22 cellular contexts compared by ENCODE assay signal in the genomic region with DNA sequence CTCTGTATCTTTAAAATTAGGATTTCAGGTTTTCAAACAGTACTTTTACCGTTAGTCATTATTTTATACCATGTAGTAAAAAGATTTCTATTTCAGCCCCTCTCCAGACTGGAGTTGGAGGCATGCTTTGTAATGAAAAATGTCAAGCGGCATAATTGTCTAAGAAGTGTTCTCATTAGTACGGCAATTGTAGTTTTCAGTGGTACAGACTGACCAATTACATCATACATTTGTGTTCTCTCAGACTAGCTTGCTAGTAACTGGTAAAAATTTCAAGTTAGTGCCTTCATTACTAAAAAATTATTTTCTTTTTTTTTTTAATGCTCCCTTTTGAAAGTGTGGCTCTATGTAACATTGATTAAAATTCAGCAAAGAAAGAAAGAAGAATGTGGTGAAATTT. TPM values are rescaled to one million over a fixed set of nuclear protein-coding genes. Genes with fewer than 3 reads are reported as not detected.
"Had no signal": no experiment of that assay in that cellular context is flagged by ENCODE, and none has a peak within 500 bp of the region (broad histone marks: within the 10 kb centered on the region; RNA-seq: fewer than 3 reads in every experiment).

No MANE protein-coding gene starts in this region.

- H3K4me3 ChIP-seq: MG63 had no signal

- DNase-seq: activated B cell treated with CpG ODN at 0.5 μM for 24 hours; activated CD4-positive, alpha-beta memory T cell treated with anti-CD3 and anti-CD28 coated beads for 36 hours; activated CD4-positive, alpha-beta T cell treated with anti-CD3 and anti-CD28 coated beads, Interleukin-2, amount 10 ng/mL, durations not matched to agents 7 days and 5 days; activated CD8-positive, alpha-beta memory T cell treated with anti-CD3 and anti-CD28 coated beads for 24 hours; activated gamma-delta T cell treated with Interleukin-2 at 50 U/mL for 16 hours; activated naive CD4-positive, alpha-beta T cell treated with anti-CD3 and anti-CD28 coated beads, Interleukin-2, amount 10 ng/mL, durations not matched to agents 7 days and 5 days; activated naive CD8-positive, alpha-beta T cell treated with anti-CD3 and anti-CD28 coated beads for 36 hours; activated T-cell treated with anti-CD3 and anti-CD28 coated beads, Interleukin-2, amount 50 U/mL, for 4 hours; MG63; MV-4-11; NCI-H1092 treated with DMSO at 0.1 percent for 48 hours; NCI-H1417 treated with DMSO at 0.1 percent for 48 hours; NCI-H1694; NCI-H2029; NCI-H345; NCI-H510A; NCI-H69; NK-92 treated with Interleukin-12 subunit alpha and Interleukin-12 subunit beta, amount 100 ng/mL, for 24 hours; SHP77 treated with DMSO at 0.1 percent for 48 hours; T-helper 2 cell; T1000 had no signal

- H3K9me3 Mint-ChIP-seq: activated B cell treated with CpG ODN at 0.5 μM for 24 hours; activated CD4-positive, alpha-beta memory T cell treated with anti-CD3 and anti-CD28 coated beads for 36 hours; activated CD4-positive, alpha-beta T cell treated with anti-CD3 and anti-CD28 coated beads, Interleukin-2, amount 10 ng/mL, durations not matched to agents 7 days and 5 days; activated naive CD4-positive, alpha-beta T cell treated with anti-CD3 and anti-CD28 coated beads, Interleukin-2, amount 10 ng/mL, durations not matched to agents 7 days and 5 days; activated naive CD8-positive, alpha-beta T cell treated with anti-CD3 and anti-CD28 coated beads for 36 hours; activated T-cell treated with anti-CD3 and anti-CD28 coated beads, Interleukin-2, amount 50 U/mL, for 4 hours had no signal

- H3K27ac Mint-ChIP-seq: activated B cell treated with CpG ODN at 0.5 μM for 24 hours; activated CD4-positive, alpha-beta memory T cell treated with anti-CD3 and anti-CD28 coated beads for 36 hours; activated CD4-positive, alpha-beta T cell treated with anti-CD3 and anti-CD28 coated beads, Interleukin-2, amount 10 ng/mL, durations not matched to agents 7 days and 5 days; activated naive CD4-positive, alpha-beta T cell treated with anti-CD3 and anti-CD28 coated beads, Interleukin-2, amount 10 ng/mL, durations not matched to agents 7 days and 5 days; activated naive CD8-positive, alpha-beta T cell treated with anti-CD3 and anti-CD28 coated beads for 36 hours had no signal

- H3K4me1 Mint-ChIP-seq: activated naive CD8-positive, alpha-beta T cell treated with anti-CD3 and anti-CD28 coated beads for 36 hours had no signal

- H3K27me3 ChIP-seq: MG63 had no signal

- ATAC-seq: activated T-cell treated with anti-CD3 and anti-CD28 coated beads, Interleukin-2, amount 50 U/mL, for 4 hours had no signal

- H3K4me3 Mint-ChIP-seq: activated B cell treated with CpG ODN at 0.5 μM for 24 hours; activated CD4-positive, alpha-beta memory T cell treated with anti-CD3 and anti-CD28 coated beads for 36 hours; activated CD4-positive, alpha-beta T cell treated with anti-CD3 and anti-CD28 coated beads, Interleukin-2, amount 10 ng/mL, durations not matched to agents 7 days and 5 days; activated naive CD4-positive, alpha-beta T cell treated with anti-CD3 and anti-CD28 coated beads, Interleukin-2, amount 10 ng/mL, durations not matched to agents 7 days and 5 days; activated naive CD8-positive, alpha-beta T cell treated with anti-CD3 and anti-CD28 coated beads for 36 hours; activated T-cell treated with anti-CD3 and anti-CD28 coated beads, Interleukin-2, amount 50 U/mL, for 4 hours had no signal

- H3K27me3 Mint-ChIP-seq: activated B cell treated with CpG ODN at 0.5 μM for 24 hours; activated CD4-positive, alpha-beta memory T cell treated with anti-CD3 and anti-CD28 coated beads for 36 hours; activated CD4-positive, alpha-beta T cell treated with anti-CD3 and anti-CD28 coated beads, Interleukin-2, amount 10 ng/mL, durations not matched to agents 7 days and 5 days; activated naive CD4-positive, alpha-beta T cell treated with anti-CD3 and anti-CD28 coated beads, Interleukin-2, amount 10 ng/mL, durations not matched to agents 7 days and 5 days; activated naive CD8-positive, alpha-beta T cell treated with anti-CD3 and anti-CD28 coated beads for 36 hours had no signal

- H3K9me3 ChIP-seq: MG63 had no signal

RNA-seq across cellular contexts. Expression of a gene that starts 36.0 kb away (rescaled TPM):
- total RNA-seq: activated B cell treated with CpG ODN at 0.5 μM for 24 hours; activated CD4-positive, alpha-beta memory T cell treated with anti-CD3 and anti-CD28 coated beads for 36 hours; activated CD4-positive, alpha-beta T cell treated with anti-CD3 and anti-CD28 coated beads, Interleukin-2, amount 10 ng/mL, durations not matched to agents 7 days and 5 days; activated naive CD8-positive, alpha-beta T cell treated with anti-CD3 and anti-CD28 coated beads for 36 hours; activated T-cell treated with anti-CD3 and anti-CD28 coated beads, Interleukin-2, amount 50 U/mL, for 4 hours; SK-MEL-5 had no signal
